In genomic region chr13:102401305-102401704, GRCh38 we compare ENCODE assay signal across 10 cellular contexts. TPM values are rescaled to one million over a fixed set of nuclear protein-coding genes. Genes with fewer than 3 reads are reported as not detected.
DNase-seq lines count a peak whose midpoint lies in the region; ATAC-seq and TF ChIP-seq lines count a peak whose summit lies in the region.
"Had no signal": no experiment of that assay in that cellular context is flagged by ENCODE, and none has a peak within 500 bp of the region (broad histone marks: within the 10 kb centered on the region; RNA-seq: fewer than 3 reads in every experiment).

No MANE protein-coding gene starts in this region.

- intact Hi-C loops in left cardiac atrium (cut with DNase I) = loop anchor here in 1 of 2 donors (10.0 kb wide), 1 partner anchor 257 kb away; no protein-coding TSS in a partner anchor
- intact Hi-C loops in gastrocnemius medialis (cut with DNase I; ENCODE audit: low total_unique reads) = no loop called here
- intact Hi-C loops in lower leg skin (cut with DNase I; ENCODE audit: low total_unique reads) = no loop called here
- intact Hi-C loops in adrenal gland (cut with DNase I) = no loop called here

- TF ChIP-seq CTCF in gastrocnemius medialis (IDR thresholded peaks at IDR 0.05 in 4 of 5, conservative IDR thresholded peaks at IDR 0.05 in 1 of 5) (no peak), lower leg skin (IDR thresholded peaks at IDR 0.05) (no peak), adrenal gland (IDR thresholded peaks at IDR 0.05) (no peak)

- no peaks in the 10 kb centered on the region for H3K36me3 Mint-ChIP-seq in activated naive CD8-positive, alpha-beta T cell treated with anti-CD3 and anti-CD28 coated beads for 36 hours

- no peaks in the 10 kb centered on the region for H3K9me3 ChIP-seq in HUES48 (ENCODE audit: control insufficient read depth, insufficient read depth, low read length)
- no peaks in the 10 kb centered on the region for H3K9me3 ChIP-seq in gastrocnemius medialis
- H3K9me3 ChIP-seq in adrenal gland (replicated peaks in 1 of 3) = no peaks in the 10 kb centered on the region

- no peak for DNase-seq in activated naive CD8-positive, alpha-beta T cell treated with anti-CD3 and anti-CD28 coated beads for 36 hours
- DNase-seq in left cardiac atrium = no peak
- DNase-seq in gastrocnemius medialis = no peak
- DNase-seq in lower leg skin (ENCODE audit: low spot score in 2 of 2) = no peak
- DNase-seq in adrenal gland = no peak
- DNase-seq in dedifferentiated amniotic fluid mesenchymal stem cell (ENCODE audit: extremely low spot score) = no peak
- DNase-seq: Kasumi-1 had no signal

- peaks cover 23% of the 10 kb centered on the region for H3K4me1 Mint-ChIP-seq in activated naive CD8-positive, alpha-beta T cell treated with anti-CD3 and anti-CD28 coated beads for 36 hours

- TF ChIP-seq POLR2A in gastrocnemius medialis (IDR thresholded peaks at IDR 0.05) = no peak
- TF ChIP-seq POLR2A in lower leg skin (IDR thresholded peaks at IDR 0.05) = no peak
- TF ChIP-seq POLR2A in adrenal gland (IDR thresholded peaks at IDR 0.05) = no peak

- ATAC-seq in left cardiac atrium = peak; percentile 4 to 21
- ATAC-seq in gastrocnemius medialis = no peak
- ATAC-seq in GM18909 (IDR thresholded peaks at IDR 0.05; ENCODE audit: poor library complexity, unreplicated experiment) = no peak

- no peaks in the 10 kb centered on the region for H3K9me3 Mint-ChIP-seq in activated naive CD8-positive, alpha-beta T cell treated with anti-CD3 and anti-CD28 coated beads for 36 hours

- WGBS in lower leg skin, 2 donors = 3 to 5% methylated on average over 7 of the region's 7 CpGs
- WGBS in adrenal gland, 4 donors = 8 to 10% (median 10%) methylated on average over 7 of the region's 7 CpGs

- peaks cover 10% of the 10 kb centered on the region; the same call in 1 of the 2 replicates for H3K4me1 ChIP-seq in HUES48 (ENCODE audit: control insufficient read depth, insufficient read depth, low read length)
- H3K4me1 ChIP-seq in gastrocnemius medialis = peaks cover 7 to 26% of the 10 kb centered on the region in 2 donors
- no peaks in the 10 kb centered on the region for H3K4me1 ChIP-seq in adrenal gland (replicated peaks in 1 of 2)

- H3K4me3 Mint-ChIP-seq in activated naive CD8-positive, alpha-beta T cell treated with anti-CD3 and anti-CD28 coated beads for 36 hours = peak overlapping the region; percentile 22

- peaks cover 54% of the 10 kb centered on the region for H3K27me3 ChIP-seq in HUES48 (ENCODE audit: control insufficient read depth, insufficient read depth, low read length)
- peaks cover 30 to 32% (median 31%) of the 10 kb centered on the region in 3 donors for H3K27me3 ChIP-seq in gastrocnemius medialis
- peaks cover 4% of the 10 kb centered on the region for H3K27me3 ChIP-seq in adrenal gland

- H3K27ac Mint-ChIP-seq in activated naive CD8-positive, alpha-beta T cell treated with anti-CD3 and anti-CD28 coated beads for 36 hours = no peak overlapping the region

- in situ Hi-C loops in gastrocnemius medialis (cut with MboI; ENCODE audit: low sequenced_read_pairs in 4 of 4) = no loop called here

- peaks cover 61% of the 10 kb centered on the region for H3K27me3 Mint-ChIP-seq in activated naive CD8-positive, alpha-beta T cell treated with anti-CD3 and anti-CD28 coated beads for 36 hours

- H3K4me3 ChIP-seq in HUES48 (ENCODE audit: low read depth, low read length) (peak overlapping the region; percentile 62), gastrocnemius medialis (peak overlapping the region; percentile 39 to 61 (median 56)), lower leg skin (ENCODE audit: low read depth, poor library complexity, severe bottlenecking) (no peak overlapping the region), adrenal gland (peak overlapping the region in 1 of 4 donors; percentile 50)

- H3K9ac ChIP-seq in HUES48 (ENCODE audit: low read depth, low read length) = no peak overlapping the region

- H3K27ac ChIP-seq in HUES48 (ENCODE audit: low read depth, low read length) = no peak overlapping the region
- H3K27ac ChIP-seq in gastrocnemius medialis = no peak overlapping the region
- H3K27ac ChIP-seq in adrenal gland = peak overlapping the region in 1 of 5 donors; percentile 38

- H3K36me3 ChIP-seq in HUES48 (ENCODE audit: control insufficient read depth, insufficient read depth, low read length) (no peaks in the 10 kb centered on the region), gastrocnemius medialis (no peaks in the 10 kb centered on the region), adrenal gland (replicated peaks in 1 of 2) (no peaks in the 10 kb centered on the region)

RNA-seq across cellular contexts. Expression of gene FGF14, which starts 0.5 kb away (rescaled TPM):
- total RNA-seq in activated naive CD8-positive, alpha-beta T cell treated with anti-CD3 and anti-CD28 coated beads for 36 hours = not detected
- total RNA-seq in left cardiac atrium (1 to 10 TPM; 1.3 to 3.7 TPM), gastrocnemius medialis (under 1 TPM in 1 of 4 donors, not detected in 3; 0.02 TPM), lower leg skin (1 to 10 TPM in 1 of 4 donors, under 1 TPM in 3; 0.36 to 1.9 (median 0.45) TPM), adrenal gland (1 to 10 TPM in 3 of 8 donors, under 1 TPM in 3, not detected in 2; 0.32 to 9.3 (median 1.8) TPM)
- polyA plus RNA-seq in adrenal gland = 1 to 10 TPM in 2 of 3 donors, under 1 TPM in 1; 0.64 to 3.1 (median 2.7) TPM
- total RNA-seq: myocyte had no signal

Comparison
In these comparisons a context has a peak if more than half of its experiments do, and no peak if none do; other contexts are left out.
1. ATAC-seq: peak in left cardiac atrium (2 of 2); none in gastrocnemius medialis (0 of 2) and GM18909 (single experiment).